ENCODE assay signal across 8 cellular contexts in genomic region chr12:31362115-31362758, GRCh38. TPM values are rescaled to one million over a fixed set of nuclear protein-coding genes. Genes with fewer than 3 reads are reported as not detected.
DNase-seq lines count a peak whose midpoint lies in the region; ATAC-seq and TF ChIP-seq lines count a peak whose summit lies in the region.

No MANE protein-coding gene starts in this region.

- H3F3A ChIP-seq in neural progenitor cell (ENCODE audit: low read depth): peaks cover 48% of the 10 kb centered on the region
- H3F3A ChIP-seq in GM23248 (ENCODE audit: insufficient read depth): no peaks in the 10 kb centered on the region

- no peaks in the 10 kb centered on the region for H3K36me3 Mint-ChIP-seq in activated naive CD8-positive, alpha-beta T cell treated with anti-CD3 and anti-CD28 coated beads, Interleukin-2, amount 50 U/mL, for 24 hours (ENCODE audit: low read depth)
- H3K36me3 Mint-ChIP-seq in neural progenitor cell: no peaks in the 10 kb centered on the region

- no peaks in the 10 kb centered on the region for H3K9me2 ChIP-seq in GM23248 (ENCODE audit: insufficient read depth)

- H3K79me2 ChIP-seq in neural progenitor cell (ENCODE audit: low read depth) (peaks cover 33% of the 10 kb centered on the region), GM23248 (ENCODE audit: insufficient read depth) (no peaks in the 10 kb centered on the region)

- no peaks in the 10 kb centered on the region for H3K9me3 Mint-ChIP-seq in activated naive CD8-positive, alpha-beta T cell treated with anti-CD3 and anti-CD28 coated beads, Interleukin-2, amount 50 U/mL, for 24 hours
- no peaks in the 10 kb centered on the region for H3K9me3 Mint-ChIP-seq in neural progenitor cell

- peak overlapping the region; percentile 89 for H3K27ac ChIP-seq in neural progenitor cell
- no peak overlapping the region for H3K27ac ChIP-seq in GM23248

- H3K4me1 Mint-ChIP-seq in activated naive CD8-positive, alpha-beta T cell treated with anti-CD3 and anti-CD28 coated beads, Interleukin-2, amount 50 U/mL, for 24 hours: peaks cover 18% of the 10 kb centered on the region
- peaks cover 33% of the 10 kb centered on the region for H3K4me1 Mint-ChIP-seq in neural progenitor cell

- peak; percentile 55 for DNase-seq in activated CD8-positive, alpha-beta memory T cell treated with anti-CD3 and anti-CD28 coated beads for 24 hours
- no peak for DNase-seq in activated CD8-positive, alpha-beta memory T cell treated with anti-CD3 and anti-CD28 coated beads, Interleukin-2, amount 50 U/mL, for 4 hours
- DNase-seq in NCI-H2029 treated with DMSO at 0.1 percent for 48 hours (lab: John Stamatoyannopoulos, UW) (peak; percentile 57), neural progenitor cell (ENCODE audit: low spot score) (peak; percentile 72), H4 (ENCODE audit: low spot score) (no peak), GM23248 (no peak)
- peak; percentile 5 for DNase-seq in activated naive CD8-positive, alpha-beta T cell treated with anti-CD3 and anti-CD28 coated beads, Interleukin-2, amount 50 U/mL, for 24 hours

- H3K4me2 ChIP-seq in neural progenitor cell (peak overlapping the region; percentile 73), GM23248 (ENCODE audit: unreplicated experiment) (no peak overlapping the region)

- in situ Hi-C loops in GM23248 (cut with MboI): no loop called here

- peak; percentile 4 for TF ChIP-seq CTCF in neural progenitor cell (IDR thresholded peaks at IDR 0.05)

- H3K36me3 ChIP-seq in neural progenitor cell (no peaks in the 10 kb centered on the region), GM23248 (ENCODE audit: low read depth) (no peaks in the 10 kb centered on the region)

- H3K27ac Mint-ChIP-seq in activated naive CD8-positive, alpha-beta T cell treated with anti-CD3 and anti-CD28 coated beads, Interleukin-2, amount 50 U/mL, for 24 hours: peak overlapping the region; percentile 61
- H3K27ac Mint-ChIP-seq in neural progenitor cell: peak overlapping the region; percentile 99

- H2AFZ ChIP-seq in neural progenitor cell (replicated peaks): peak overlapping the region; percentile 6
- no peak overlapping the region; the same call in 1 of the 2 replicates for H2AFZ ChIP-seq in GM23248

- H3K4me1 ChIP-seq in neural progenitor cell: peaks cover 36% of the 10 kb centered on the region
- no peaks in the 10 kb centered on the region for H3K4me1 ChIP-seq in GM23248 (ENCODE audit: insufficient read depth)

- H3K9ac ChIP-seq in neural progenitor cell: no peak overlapping the region
- no peak overlapping the region for H3K9ac ChIP-seq in GM23248

- peak overlapping the region; percentile 22 for H3K4me3 ChIP-seq in neural progenitor cell
- H3K4me3 ChIP-seq in GM23248: no peak overlapping the region

- WGBS in GM23248 (ENCODE audit: low coverage in 1 of 2, low lambda C conversion rate in 2 of 2, missing lambda C conversion rate in 2 of 2), 2 experiments: 47 to 49% methylated on average over 13 of the region's 13 CpGs

- ATAC-seq in HG02938 (IDR thresholded peaks at IDR 0.05; ENCODE audit: unreplicated experiment): peak; percentile 12
- peak; percentile 30 for ATAC-seq in activated naive CD8-positive, alpha-beta T cell treated with anti-CD3 and anti-CD28 coated beads, Interleukin-2, amount 50 U/mL, for 24 hours

- H3K27me3 Mint-ChIP-seq in activated naive CD8-positive, alpha-beta T cell treated with anti-CD3 and anti-CD28 coated beads, Interleukin-2, amount 50 U/mL, for 24 hours: no peaks in the 10 kb centered on the region
- peaks cover 2% of the 10 kb centered on the region for H3K27me3 Mint-ChIP-seq in neural progenitor cell (ENCODE audit: insufficient read depth, low read depth)

- H3K4me3 Mint-ChIP-seq in activated naive CD8-positive, alpha-beta T cell treated with anti-CD3 and anti-CD28 coated beads, Interleukin-2, amount 50 U/mL, for 24 hours: peak overlapping the region; percentile 42
- H3K4me3 Mint-ChIP-seq in neural progenitor cell: peak overlapping the region; percentile 81

- H3K27me3 ChIP-seq in neural progenitor cell: no peaks in the 10 kb centered on the region
- H3K27me3 ChIP-seq in GM23248 (replicated peaks; ENCODE audit: insufficient read depth): no peaks in the 10 kb centered on the region

- H4K20me1 ChIP-seq in neural progenitor cell (ENCODE audit: low read depth): no peaks in the 10 kb centered on the region
- no peaks in the 10 kb centered on the region for H4K20me1 ChIP-seq in GM23248 (ENCODE audit: insufficient read depth)

- no peaks in the 10 kb centered on the region for H3K9me3 ChIP-seq in neural progenitor cell (ENCODE audit: low read depth)
- H3K9me3 ChIP-seq in GM23248 (ENCODE audit: low read depth): no peaks in the 10 kb centered on the region

RNA-seq across cellular contexts. Expression of gene SINHCAF, which starts 36.3 kb away (rescaled TPM):
- total RNA-seq in neural progenitor cell (ENCODE audit: low replicate concordance): 432 and 1,260 TPM in 2 replicates
- total RNA-seq in H4 (2014; rRNA removed; shearing (Covaris generic)): 72.6 and 127 TPM in 2 replicates
- 8.7 and 10.4 TPM in 2 replicates for total RNA-seq in GM23248 (2014; rRNA removed; shearing (Covaris generic))
- 14.4 and 14.7 TPM in 2 replicates for polyA plus RNA-seq in GM23248 (2016; fragmentation: Nextera tagmentation; extraction: Ambion mirVana)

Comparison
In these comparisons a context has a peak if more than half of its experiments do, and no peak if none do; other contexts are left out.
1. DNase-seq: peak in activated CD8-positive, alpha-beta memory T cell treated with anti-CD3 and anti-CD28 coated beads for 24 hours (single experiment), NCI-H2029 treated with DMSO at 0.1 percent for 48 hours (single experiment), activated naive CD8-positive, alpha-beta T cell treated with anti-CD3 and anti-CD28 coated beads, Interleukin-2, amount 50 U/mL, for 24 hours (single experiment) and neural progenitor cell (single experiment); none in activated CD8-positive, alpha-beta memory T cell treated with anti-CD3 and anti-CD28 coated beads, Interleukin-2, amount 50 U/mL, for 4 hours (single experiment), H4 (single experiment) and GM23248 (single experiment).